ENCODE assay signal across 8 cellular contexts in genomic region chr2:230410861-230411464, GRCh38. TPM values are rescaled to one million over a fixed set of nuclear protein-coding genes. Genes with fewer than 3 reads are reported as not detected.
DNase-seq lines count a peak whose midpoint lies in the region; ATAC-seq and TF ChIP-seq lines count a peak whose summit lies in the region.

No MANE protein-coding gene starts in this region.

- H3K9me3 ChIP-seq in GM23248 (ENCODE audit: low read depth) (no peaks in the 10 kb centered on the region), skeletal muscle tissue (ENCODE audit: control insufficient read depth in 3 of 3, low read length in 3 of 3) (no peaks in the 10 kb centered on the region)

- H3K79me2 ChIP-seq in GM23248 (ENCODE audit: insufficient read depth) = no peaks in the 10 kb centered on the region

- H3K4me3 ChIP-seq in GM23248 (peak overlapping the region; percentile 87), skeletal muscle tissue (ENCODE audit: low read length in 3 of 3) (peak overlapping the region; percentile 93 to 95 (median 93))

- CTCF ChIA-PET in WTC11 (lab: Charles Lee) = interaction anchor here (1.1 kb wide), 2 partner anchors 251 to 343 kb away, joined by 3 read pairs; partner anchors contain the start of gene SLC16A14

- 35 to 36% methylated on average over 12 of the region's 12 CpGs for WGBS in GM23248 (ENCODE audit: low coverage in 1 of 2, low lambda C conversion rate in 2 of 2, missing lambda C conversion rate in 2 of 2), 2 experiments

- in situ Hi-C loops in GM23248 (cut with MboI) = no loop called here

- no peaks in the 10 kb centered on the region for H3K36me3 Mint-ChIP-seq in WTC11

- ATAC-seq in WTC11 (no peak), left ventricle myocardium superior (no peak), GM21528 (IDR thresholded peaks at IDR 0.05; ENCODE audit: low FRiP score, unreplicated experiment) (no peak)

- H3K27me3 Mint-ChIP-seq in WTC11 (ENCODE audit: low read depth) = peaks cover 39% of the 10 kb centered on the region

- POLR2A ChIA-PET in WTC11 (lab: Charles Lee) = no interaction called here

- H3K27ac ChIP-seq in GM23248 (peak overlapping the region; percentile 87), skeletal muscle tissue (ENCODE audit: low read depth, low read length) (peak overlapping the region; percentile 88)

- H3K36me3 ChIP-seq in GM23248 (ENCODE audit: low read depth) (no peaks in the 10 kb centered on the region), skeletal muscle tissue (ENCODE audit: control insufficient read depth in 3 of 3, insufficient read depth in 3 of 3, low read length in 3 of 3) (no peaks in the 10 kb centered on the region)

- 0 out of 2 replicates have a peak, but pooled peaks cover 4% of the 10 kb centered on the region for H3K9me3 Mint-ChIP-seq in WTC11

- peaks cover 9% of the 10 kb centered on the region for H3K4me1 Mint-ChIP-seq in WTC11

- H3K9ac ChIP-seq in GM23248 (peak overlapping the region; percentile 90), skeletal muscle tissue (ENCODE audit: low read depth in 1 of 3, low read length in 3 of 3) (peak overlapping the region; percentile 74 to 92 (median 88))

- H4K20me1 ChIP-seq in GM23248 (ENCODE audit: insufficient read depth) = no peaks in the 10 kb centered on the region

- H3K9me2 ChIP-seq in GM23248 (ENCODE audit: insufficient read depth) = no peaks in the 10 kb centered on the region

- TF ChIP-seq CTCF in WTC11 (IDR thresholded peaks at IDR 0.05) = no peak

- peak overlapping the region; percentile 94 for H2AFZ ChIP-seq in GM23248

- H3K27ac Mint-ChIP-seq in WTC11 = no peak overlapping the region

- H3K4me1 ChIP-seq in GM23248 (ENCODE audit: insufficient read depth) = peaks cover 20% of the 10 kb centered on the region
- peaks cover 25 to 38% (median 30%) of the 10 kb centered on the region in 3 donors for H3K4me1 ChIP-seq in skeletal muscle tissue (ENCODE audit: control insufficient read depth in 3 of 3, insufficient read depth in 3 of 3, low read length in 3 of 3)

- no peak for DNase-seq in GM23248
- DNase-seq in WTC11 (ENCODE audit: low spot score) = no peak
- peak; percentile 23 for DNase-seq in left ventricle myocardium superior
- no peak for DNase-seq in D341Med (ENCODE audit: low spot score)
- DNase-seq in NCI-H1694 (lab: John Stamatoyannopoulos, UW) = no peak
- DNase-seq in middle frontal gyrus (ENCODE audit: extremely low spot score, low spot score) = no peak

- H3K27me3 ChIP-seq in GM23248 (replicated peaks; ENCODE audit: insufficient read depth) (no peaks in the 10 kb centered on the region), skeletal muscle tissue (ENCODE audit: control insufficient read depth in 3 of 3, insufficient read depth in 3 of 3, low read length in 3 of 3) (no peaks in the 10 kb centered on the region)

- peak overlapping the region; percentile 85 for H3K4me3 Mint-ChIP-seq in WTC11

- intact Hi-C loops in left ventricle myocardium superior (cut with micrococcal nuclease) = no loop called here

- H3K4me2 ChIP-seq in GM23248 (ENCODE audit: unreplicated experiment) = peak overlapping the region; percentile 90

- peaks cover 22% of the 10 kb centered on the region for H3F3A ChIP-seq in GM23248 (ENCODE audit: insufficient read depth)

TF ChIP-seq in WTC11, 78 proteins besides CTCF, POLR2A, EP300 and RAD21:
- 0 out of 2 replicates have a peak, but pooled peaks have one; percentile 4 for TF ChIP-seq GABPB1 (CRISPR knock-in tag; IDR thresholded peaks at IDR 0.05)
- TF ChIP-seq ZNF263 (CRISPR knock-in tag; IDR thresholded peaks at IDR 0.05; ENCODE audit: low read depth) = no peak

RNA-seq across cellular contexts. Expression of gene SP100, which starts 5.0 kb away (rescaled TPM):
- total RNA-seq in GM23248 (2014; rRNA removed; shearing (Covaris generic)) = 73.5 and 75.8 TPM in 2 replicates
- polyA plus RNA-seq in GM23248 (2016; fragmentation: Nextera tagmentation; extraction: Ambion mirVana) = 108 TPM in 2 replicates
- 0.62 to 1.3 TPM (median 1.2 TPM) in 3 replicates for total RNA-seq in WTC11 (2021)
- 69.2 TPM for total RNA-seq in left ventricle myocardium superior
- total RNA-seq in skeletal muscle tissue = 24.0 TPM

Comparison
In these comparisons a context has a peak if more than half of its experiments do, and no peak if none do; other contexts are left out.
1. RNA of gene SP100, which starts 5.0 kb away (total RNA-seq): 73.5 to 75.8 TPM in GM23248, 69.2 TPM in left ventricle myocardium superior (single experiment) and 24.0 TPM in skeletal muscle tissue (single experiment); 0.62 to 1.3 TPM in WTC11; every median in the first group is over 10 times any median in the second.